34 cellular contexts compared by ENCODE assay signal in the genomic region with DNA sequence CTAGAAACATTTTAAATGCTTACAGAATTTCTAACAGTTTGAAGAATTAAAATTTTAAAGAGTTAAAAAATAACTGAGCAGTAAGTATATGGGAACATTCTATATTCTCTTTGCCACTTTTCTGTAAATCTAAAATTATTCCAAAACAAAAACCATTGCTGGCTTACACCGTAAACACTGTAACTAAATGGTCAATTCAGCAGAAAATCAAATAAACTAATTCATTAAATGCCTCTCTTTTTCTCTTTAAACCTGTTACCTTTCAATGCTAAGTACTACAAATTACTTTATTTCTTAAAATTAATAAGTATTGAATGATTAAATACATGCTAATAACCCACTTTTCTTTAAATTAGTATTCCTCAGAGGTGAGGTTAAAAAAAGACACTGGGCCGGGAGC. TPM values are rescaled to one million over a fixed set of nuclear protein-coding genes. Genes with fewer than 3 reads are reported as not detected.
"Had no signal": no experiment of that assay in that cellular context is flagged by ENCODE, and none has a peak within 500 bp of the region (broad histone marks: within the 10 kb centered on the region; RNA-seq: fewer than 3 reads in every experiment).

No MANE protein-coding gene starts in this region.

- ATAC-seq: effector memory CD8-positive, alpha-beta T cell; esophagus mucosa; gastrocnemius medialis; heart right ventricle; left colon; left lobe of liver; lower lobe of right lung; mucosa of descending colon had no signal

- H3K27me3 ChIP-seq: colonic mucosa, esophagus squamous epithelium, gastrocnemius medialis had no signal

- H3K4me1 ChIP-seq: colonic mucosa, esophagus squamous epithelium, gastrocnemius medialis, heart right ventricle, left ventricle myocardium inferior, lower lobe of right lung had no signal

- H3K27ac ChIP-seq: colonic mucosa, epithelial cell of prostate, esophagus squamous epithelium, gastrocnemius medialis, heart right ventricle, left ventricle myocardium inferior, lower lobe of right lung had no signal

- H3K36me3 ChIP-seq: colonic mucosa, esophagus squamous epithelium, gastrocnemius medialis, heart right ventricle, left ventricle myocardium inferior, lower lobe of right lung had no signal

- H3K9me3 ChIP-seq: colonic mucosa, esophagus squamous epithelium, gastrocnemius medialis, heart right ventricle, left ventricle myocardium inferior, lower lobe of right lung, mucosa of descending colon had no signal

- H3K4me3 ChIP-seq: colonic mucosa, esophagus squamous epithelium, gastrocnemius medialis, heart right ventricle, left ventricle myocardium inferior, lower lobe of right lung, mucosa of descending colon had no signal

- DNase-seq: colonic mucosa; cortex of kidney; effector CD8-positive, alpha-beta T cell; effector memory CD8-positive, alpha-beta T cell; endodermal cell; erythroblast; esophagus squamous epithelium; foreskin fibroblast; foreskin melanocyte; gastrocnemius medialis; glutamatergic neuron; head of caudate nucleus; heart right ventricle; hippocampal formation; islet precursor cell; kidney; kidney glomerular epithelial cell; left colon; left ventricle myocardium inferior; lower lobe of right lung; mesenchymal stem cell; mucosa of descending colon; naive B cell had no signal

- FAIRE-seq: endometrium, kidney had no signal

RNA-seq across cellular contexts. Expression of gene TERB1, which starts 14.0 kb away (rescaled TPM):
- total RNA-seq: dermis microvascular lymphatic vessel endothelial cell, endodermal cell, esophagus squamous epithelium, gastrocnemius medialis, glomerular endothelial cell, left lobe of liver, left ventricle myocardium inferior, lower lobe of right lung, mesenteric fat pad, myocyte had no signal
- polyA plus RNA-seq: heart right ventricle had no signal

RNA-seq across cellular contexts. Expression of gene CA7, which starts 56.8 kb away (rescaled TPM):
- total RNA-seq: dermis microvascular lymphatic vessel endothelial cell, endodermal cell, esophagus mucosa, esophagus squamous epithelium, glomerular endothelial cell, heart right ventricle, kidney, left lobe of liver, left ventricle myocardium inferior, liver, lower lobe of right lung, lung microvascular endothelial cell, mesenteric fat pad, mesothelial cell of epicardium had no signal
- polyA plus RNA-seq: heart right ventricle, liver had no signal
